Comparison of ENCODE assay signal across 15 cellular contexts in the genomic region with DNA sequence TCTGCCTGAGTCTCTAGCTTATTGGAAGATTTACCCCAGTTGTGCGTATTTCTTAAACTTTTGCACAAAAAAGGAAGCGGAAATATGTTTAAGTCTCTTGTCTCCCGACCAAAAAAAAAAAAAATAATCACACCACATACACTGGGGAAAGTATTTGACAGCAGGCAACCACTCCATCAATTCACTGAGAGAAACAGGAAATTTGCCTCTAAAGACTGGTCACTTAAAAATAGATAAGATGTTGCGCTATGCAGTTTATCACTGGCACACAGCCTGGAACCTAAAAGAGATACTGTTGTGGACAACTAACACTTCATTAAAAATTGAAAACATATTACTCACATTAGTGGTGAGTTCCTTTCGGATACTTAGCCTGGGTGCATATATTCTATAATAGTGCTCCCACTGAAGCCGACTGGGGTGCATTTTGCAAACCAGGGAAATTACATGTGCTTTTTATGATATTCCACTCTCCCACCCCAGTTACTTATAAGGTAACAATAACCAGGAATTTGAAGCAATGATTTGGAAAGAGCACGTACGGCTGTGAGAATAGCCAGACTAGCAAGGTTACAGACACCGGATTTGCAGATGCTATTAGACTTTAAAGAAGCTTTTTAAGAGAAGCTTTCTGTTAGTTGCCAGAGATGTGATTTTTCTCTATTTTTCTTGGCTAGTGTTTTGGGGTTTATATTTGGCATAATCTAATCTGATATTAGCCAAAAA.
DNase-seq lines count a peak whose midpoint lies in the region; ATAC-seq, FAIRE-seq and TF ChIP-seq lines count a peak whose summit lies in the region.
"Had no signal": no experiment of that assay in that cellular context is flagged by ENCODE, and none has a peak within 500 bp of the region (broad histone marks: within the 10 kb centered on the region; RNA-seq: fewer than 3 reads in every experiment).

No MANE protein-coding gene starts in this region.

- in situ Hi-C loops in IMR-90 (cut with MboI; ENCODE audit: low sequenced_read_pairs), result no loop called here

- intact Hi-C loops in IMR-90 (cut with micrococcal nuclease), result loop anchor here (10.0 kb wide), 2 partner anchors 239 to 309 kb away; partner anchors contain the start of gene NOVA1
- intact Hi-C loops in sciatic nerve (cut with DNase I), result loop anchor here (5.0 kb wide), 1 partner anchor 1849 kb away; no protein-coding TSS in a partner anchor

- no peak overlapping the region for H3K56ac ChIP-seq in IMR-90 (ENCODE audit: extremely low read depth, insufficient read depth, low read length)

- H3K4me3 ChIP-seq in IMR-90 (ENCODE audit: insufficient read depth, low read depth, low read length) (no peak overlapping the region), fibroblast of pulmonary artery (replicated peaks; ENCODE audit: low read depth, low read length) (peak overlapping the region; percentile 2), trophoblast cell (ENCODE audit: low read depth, low read length) (no peak overlapping the region), BE2C (ENCODE audit: low read depth, low read length) (no peak overlapping the region)
- H3K4me3 ChIP-seq: prostate gland had no signal

- no peak for TF ChIP-seq RAD21 in IMR-90 (IDR thresholded peaks at IDR 0.05; ENCODE audit: low read length)

- peak overlapping the region; percentile 31 for H2BK5ac ChIP-seq in IMR-90 (ENCODE audit: low read depth, low read length, poor library complexity, severe bottlenecking)
- H2BK5ac ChIP-seq in trophoblast cell (ENCODE audit: low read depth, low read length, poor library complexity), result no peak overlapping the region

- H3K23ac ChIP-seq in IMR-90 (ENCODE audit: low read depth, low read length) (peak overlapping the region; percentile 23; the same call in 1 of the 2 replicates), trophoblast cell (ENCODE audit: low read length) (no peak overlapping the region)

- H3K27ac ChIP-seq in IMR-90 (ENCODE audit: insufficient read depth, low read length) (no peak overlapping the region; the same call in 1 of the 2 replicates), trophoblast cell (ENCODE audit: low read depth, low read length) (no peak overlapping the region)
- H3K27ac ChIP-seq: prostate gland had no signal

- peak overlapping the region; percentile 86; the same call in 1 of the 2 replicates for H2BK120ac ChIP-seq in IMR-90 (ENCODE audit: low read depth, low read length)
- H2BK120ac ChIP-seq in trophoblast cell (ENCODE audit: insufficient read depth, low read length, poor library complexity), result no peak overlapping the region

- H3K27me3 ChIP-seq in IMR-90 (ENCODE audit: control insufficient read depth, insufficient read depth, low read length), result no peaks in the 10 kb centered on the region
- H3K27me3 ChIP-seq in trophoblast cell (ENCODE audit: insufficient read depth, low read length), result no peaks in the 10 kb centered on the region
- H3K27me3 ChIP-seq in BE2C, result no peaks in the 10 kb centered on the region

- H2BK12ac ChIP-seq in trophoblast cell (ENCODE audit: low read length), result no peak overlapping the region

- H4K12ac ChIP-seq in trophoblast cell (ENCODE audit: low read depth, low read length), result no peak overlapping the region

- FAIRE-seq in RCC 7860 (lab: Jason Lieb, UNC), result no peak
- FAIRE-seq: kidney had no signal

- H3K18ac ChIP-seq in IMR-90 (ENCODE audit: low read depth, low read length) (peak overlapping the region; percentile 85; the same call in 1 of the 2 replicates), trophoblast cell (ENCODE audit: low read length) (no peak overlapping the region)

- H3K79me2 ChIP-seq in trophoblast cell (ENCODE audit: control insufficient read depth, insufficient read depth, low read length, poor library complexity), result no peaks in the 10 kb centered on the region

- dilution Hi-C loops in IMR-90 (cut with HindIII; ENCODE audit: low sequenced_read_pairs, unreplicated experiment), result no loop called here

- no peak for TF ChIP-seq POLR2A in IMR-90 (IDR thresholded peaks at IDR 0.05; ENCODE audit: low read depth, low read length)

- peak overlapping the region; percentile 62; the same call in 1 of the 2 replicates for H3K14ac ChIP-seq in IMR-90 (replicated peaks; ENCODE audit: low read depth, low read length)
- H3K14ac ChIP-seq in trophoblast cell (ENCODE audit: low read length), result no peak overlapping the region

- H2BK20ac ChIP-seq in IMR-90 (ENCODE audit: low read depth, low read length), result peak overlapping the region; percentile 43

- no peak overlapping the region for H2AK9ac ChIP-seq in IMR-90 (replicated peaks; ENCODE audit: low read depth, low read length, poor library complexity)

- H4K20me1 ChIP-seq in IMR-90 (ENCODE audit: insufficient read depth, low read length), result no peaks in the 10 kb centered on the region

- H3K9ac ChIP-seq in IMR-90 (ENCODE audit: low read depth, low read length), result peak overlapping the region; percentile 37; the same call in 1 of the 2 replicates
- no peak overlapping the region for H3K9ac ChIP-seq in trophoblast cell (ENCODE audit: low read length)

- H3K79me1 ChIP-seq in IMR-90 (ENCODE audit: low read depth in 1 of 2, low read length in 2 of 2), result no peaks in the 10 kb centered on the region
- peaks cover 3% of the 10 kb centered on the region for H3K79me1 ChIP-seq in trophoblast cell (ENCODE audit: low read length)

- H2AFZ ChIP-seq in IMR-90 (replicated peaks; ENCODE audit: low read length, poor library complexity), result no peak overlapping the region
- H2AFZ ChIP-seq in trophoblast cell (ENCODE audit: insufficient read depth, low read length, poor library complexity), result no peak overlapping the region

- POLR2A ChIA-PET in IMR-90 (lab: Charles Lee; ENCODE audit: unreplicated experiment), result no interaction called here

- H2AK5ac ChIP-seq in IMR-90 (ENCODE audit: low read depth, low read length) (no peak overlapping the region), trophoblast cell (ENCODE audit: low read length) (no peak overlapping the region)

- H3K9me3 ChIP-seq in IMR-90 (ENCODE audit: control insufficient read depth, insufficient read depth, low read length), result no peaks in the 10 kb centered on the region
- H3K9me3 ChIP-seq in trophoblast cell (ENCODE audit: insufficient read depth, low read depth, low read length), result no peaks in the 10 kb centered on the region
- no peaks in the 10 kb centered on the region for H3K9me3 ChIP-seq in BE2C
- H3K9me3 ChIP-seq: prostate gland had no signal

- H3K9me1 ChIP-seq in IMR-90 (ENCODE audit: insufficient read depth, low read length), result no peaks in the 10 kb centered on the region; the same call in 1 of the 2 replicates

- CTCF ChIA-PET in IMR-90 (lab: Yijun Ruan, JAX), result interaction anchor here (0.6 kb wide), 1 partner anchor 409 kb away, joined by 3 read pairs; no protein-coding TSS in a partner anchor

- H4K91ac ChIP-seq in IMR-90 (ENCODE audit: insufficient read depth, low read depth, low read length), result 0 out of 2 replicates have a peak overlapping the region, but pooled peaks have one; percentile 24
- no peak overlapping the region for H4K91ac ChIP-seq in trophoblast cell (ENCODE audit: low read depth, low read length)

- H4K8ac ChIP-seq in IMR-90 (ENCODE audit: low read depth in 2 of 2, low read length in 2 of 2), result no peak overlapping the region
- no peak overlapping the region for H4K8ac ChIP-seq in trophoblast cell (ENCODE audit: low read depth, low read length)

- H2BK15ac ChIP-seq in IMR-90 (ENCODE audit: low read depth, low read length), result no peak overlapping the region; the same call in 2 of the 3 replicates

- H3K4me2 ChIP-seq in IMR-90 (ENCODE audit: low read depth, low read length) (peak overlapping the region; percentile 58; the same call in 1 of the 2 replicates), trophoblast cell (ENCODE audit: low read length) (no peak overlapping the region)

- BruUV-seq in IMR-90 (replicated peaks; lab: Mats Ljungman, UMichigan), result no TSS peak

- no peak for TF ChIP-seq CTCF in IMR-90 (conservative IDR thresholded peaks at IDR 0.05; ENCODE audit: low read depth, low read length)
- no peak for TF ChIP-seq CTCF in fibroblast of pulmonary artery (IDR thresholded peaks at IDR 0.05; ENCODE audit: low read length, missing control alignments)
- TF ChIP-seq CTCF in BE2C (IDR thresholded peaks at IDR 0.05; ENCODE audit: low read depth, low read length), result no peak

- peak; percentile 10; the same call in 1 of the 2 replicates for ATAC-seq in IMR-90 (ENCODE audit: low read depth)
- ATAC-seq in sciatic nerve, result peak; percentile 5
- ATAC-seq: natural killer cell treated with Interleukin-12 subunit alpha and Interleukin-12 subunit beta and Interleukin-15 and Interleukin-18, amount 100 ng/mL, for 72 hours; T-helper 17 cell had no signal

- DNase-seq in IMR-90 (peak; percentile 13), UCSD-AML1 (lab: John Stamatoyannopoulos, UW; ENCODE audit: unreplicated experiment) (peak; percentile 8), fibroblast of pulmonary artery (ENCODE audit: low read depth) (peak; percentile 62), sciatic nerve (ENCODE audit: low spot score) (no peak), trophoblast cell (no peak), RCC 7860 (ENCODE audit: low spot score) (no peak), BE2C (no peak), NCI-H2029 (lab: John Stamatoyannopoulos, UW) (no peak)
- DNase-seq: activated naive CD8-positive, alpha-beta T cell treated with anti-CD3 and anti-CD28 coated beads, Interleukin-2, amount 10 ng/mL, durations not matched to agents 7 days and 5 days; hippocampal formation; kidney; NCI-H1694 treated with DMSO at 0.1 percent for 48 hours; T-helper 17 cell had no signal

- no CpG with 5 or more reads among the region's 9 CpGs for WGBS in IMR-90 (ENCODE audit: extremely low coverage in 2 of 2, insufficient read length in 1 of 2), 2 experiments
- no CpG with 5 or more reads among the region's 9 CpGs for WGBS in trophoblast cell (ENCODE audit: extremely low coverage, insufficient coverage, insufficient read length)

- H3K4me1 ChIP-seq in IMR-90 (ENCODE audit: control insufficient read depth, insufficient read depth, low read length) (peaks cover 12% of the 10 kb centered on the region), trophoblast cell (ENCODE audit: control insufficient read depth in 1 of 2, insufficient read depth in 2 of 2, low read length in 2 of 2) (peaks cover 2% of the 10 kb centered on the region in 2 experiments), BE2C (no peaks in the 10 kb centered on the region)
- H3K4me1 ChIP-seq: prostate gland had no signal

- H4K5ac ChIP-seq in IMR-90 (ENCODE audit: low read depth, low read length), result peak overlapping the region; percentile 16; the same call in 1 of the 2 replicates

- no peak overlapping the region for H3K4ac ChIP-seq in IMR-90 (ENCODE audit: low read depth, low read length)
- no peak overlapping the region for H3K4ac ChIP-seq in trophoblast cell (ENCODE audit: low read depth, low read length)

- H3K36me3 ChIP-seq in IMR-90 (ENCODE audit: control insufficient read depth, insufficient read depth, low read length), result no peaks in the 10 kb centered on the region
- H3K36me3 ChIP-seq in trophoblast cell (ENCODE audit: control insufficient read depth in 1 of 2, insufficient read depth in 2 of 2, low read length in 2 of 2), result no peaks in the 10 kb centered on the region
- H3K36me3 ChIP-seq in BE2C, result no peaks in the 10 kb centered on the region
- H3K36me3 ChIP-seq: prostate gland had no signal

Comparison
In these comparisons a context has a peak if more than half of its experiments do, and no peak if none do; other contexts are left out.
1. DNase-seq: peak in IMR-90 (single experiment), UCSD-AML1 (single experiment) and fibroblast of pulmonary artery (single experiment); none in sciatic nerve (single experiment), trophoblast cell (0 of 2), RCC 7860 (single experiment), BE2C (single experiment) and NCI-H2029 (single experiment).